34 cellular contexts compared by ENCODE assay signal in the genomic region with DNA sequence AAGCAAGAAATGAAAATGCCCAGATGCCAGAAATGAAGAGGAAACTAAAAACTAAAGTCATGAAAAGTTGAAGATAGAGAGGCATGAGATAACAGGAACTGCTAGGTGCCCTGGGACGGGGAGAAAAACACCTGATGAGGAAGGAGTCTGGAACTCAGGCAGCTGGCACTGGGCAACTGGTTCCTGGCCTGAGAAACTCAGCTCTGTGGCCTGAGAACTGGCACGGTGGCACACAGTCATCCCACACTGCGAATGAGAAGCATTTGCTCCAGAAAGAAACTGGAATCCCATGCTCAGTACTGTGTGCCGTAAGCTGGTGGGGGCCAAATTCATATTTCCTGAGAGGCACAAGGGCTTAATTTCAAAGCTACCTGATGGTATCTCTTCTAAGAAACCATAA.
"Had no signal": no experiment of that assay in that cellular context is flagged by ENCODE, and none has a peak within 500 bp of the region (broad histone marks: within the 10 kb centered on the region; RNA-seq: fewer than 3 reads in every experiment).

No MANE protein-coding gene starts in this region.

- H3K9ac ChIP-seq: KMS-11 had no signal

- DNase-seq: Karpas-422, Kasumi-1, MG63, MM.1S, MV-4-11, NCI-H1048, NCI-H1092, NCI-H1092 treated with DMSO at 0.1 percent for 48 hours, NCI-H1105, NCI-H1105 treated with DMSO at 0.1 percent for 48 hours, NCI-H1417, NCI-H1417 treated with DMSO at 0.1 percent for 48 hours, NCI-H1436, NCI-H1436 treated with DMSO at 0.1 percent for 48 hours, NCI-H146, NCI-H1694, NCI-H1694 treated with DMSO at 0.1 percent for 48 hours, NCI-H187, NCI-H187 treated with DMSO at 0.1 percent for 48 hours, NCI-H1930, NCI-H2029, NCI-H2029 treated with DMSO at 0.1 percent for 48 hours, NCI-H2081, NCI-H2107, NCI-H2171, NCI-H2171 treated with DMSO at 0.1 percent for 48 hours, NCI-H2227 treated with DMSO at 0.1 percent for 48 hours, NCI-H226, NCI-H345, NCI-H446, NCI-H446 treated with DMSO at 0.1 percent for 48 hours, NCI-H510A, NCI-H510A treated with DMSO at 0.1 percent for 48 hours had no signal

- H3K4me3 ChIP-seq: MG63 had no signal

- H3K4me2 ChIP-seq: KMS-11 had no signal

- H3K9me3 ChIP-seq: MG63 had no signal

- H3K27ac ChIP-seq: KMS-11 had no signal

- H3K36me3 ChIP-seq: MG63 had no signal
